8 cellular contexts compared by ENCODE assay signal in the genomic region with DNA sequence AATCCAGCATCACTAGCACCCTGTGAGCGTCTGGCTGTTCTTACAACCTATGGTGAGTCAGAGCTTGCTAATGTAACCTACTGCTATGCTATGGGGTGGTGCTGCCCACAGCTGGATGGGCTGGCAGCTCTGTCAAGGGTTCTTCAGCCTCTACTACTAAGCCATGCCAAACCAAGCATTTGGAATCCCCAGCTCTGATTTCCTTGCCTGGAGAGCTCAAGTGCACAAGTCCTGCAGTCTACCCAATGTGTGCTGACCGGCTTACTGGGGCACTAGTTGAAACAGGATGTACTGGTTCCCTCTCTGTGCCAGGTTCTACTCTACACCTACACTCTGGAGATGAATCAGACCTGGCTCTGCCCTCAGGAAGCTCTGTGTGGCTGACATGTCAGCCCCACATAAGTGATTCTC. TPM values are rescaled to one million over a fixed set of nuclear protein-coding genes. Genes with fewer than 3 reads are reported as not detected.
DNase-seq lines count a peak whose midpoint lies in the region; ATAC-seq and TF ChIP-seq lines count a peak whose summit lies in the region.
"Had no signal": no experiment of that assay in that cellular context is flagged by ENCODE, and none has a peak within 500 bp of the region (broad histone marks: within the 10 kb centered on the region; RNA-seq: fewer than 3 reads in every experiment).

No MANE protein-coding gene starts in this region.

- POLR2A ChIA-PET in HCT116 (lab: Charles Lee): interaction anchor here (1.5 kb wide), 1 partner anchor 175 kb away, joined by 4 read pairs; the partner anchor contains the start of gene DCAF1
- POLR2A ChIA-PET in activated CD4-positive, alpha-beta memory T cell treated with anti-CD3 and anti-CD28 coated beads for 36 hours (lab: Charles Lee): interaction anchor here (1.0 to 2.1 kb wide), 3 partner anchors 11 to 290 kb away, joined by 4 to 8 read pairs (median 6); partner anchors contain the start of genes DCAF1 and MANF

- no peak for ATAC-seq in HCT116
- no peak for ATAC-seq in GM21717 (IDR thresholded peaks at IDR 0.05; ENCODE audit: unreplicated experiment)
- ATAC-seq in GM21786 (IDR thresholded peaks at IDR 0.05; ENCODE audit: unreplicated experiment): no peak

- peak overlapping the region; percentile 33; the same call in 1 of the 2 replicates for H3K4me2 ChIP-seq in HCT116 (ENCODE audit: low read length)

- H3K36me3 Mint-ChIP-seq in activated CD4-positive, alpha-beta memory T cell treated with anti-CD3 and anti-CD28 coated beads for 36 hours: peaks cover 14% of the 10 kb centered on the region

- no peak overlapping the region for H3K4me3 ChIP-seq in HCT116 (replicated peaks in 1 of 2; ENCODE audit: low read depth in 1 of 2, low read length in 2 of 2)
- no peak overlapping the region for H3K4me3 ChIP-seq in esophagus (ENCODE audit: low read depth in 1 of 2, low read length in 2 of 2)
- no peak overlapping the region for H3K4me3 ChIP-seq in skin epidermis

- RAD21 ChIA-PET in HCT116 (lab: Charles Lee; ENCODE audit: low non-redundant PET in 1 of 2, low total read pairs in 2 of 2, uncharacterized antibody in 2 of 2, unreplicated experiment in 2 of 2): no interaction called here

- no peak overlapping the region for H3K4me3 Mint-ChIP-seq in activated CD4-positive, alpha-beta memory T cell treated with anti-CD3 and anti-CD28 coated beads for 36 hours
- H3K4me3 Mint-ChIP-seq: H9 had no signal

- DNase-seq in HCT116 (ENCODE audit: low read depth, low spot score) (no peak), pons (ENCODE audit: low spot score) (no peak)
- DNase-seq in activated CD4-positive, alpha-beta memory T cell treated with anti-CD3 and anti-CD28 coated beads for 36 hours: peak; percentile 64
- DNase-seq: H9 had no signal

- H3K79me2 ChIP-seq in HCT116 (ENCODE audit: insufficient read depth, low read length): peaks cover 7% of the 10 kb centered on the region; the same call in 1 of the 2 replicates

- H3K4me1 ChIP-seq in HCT116 (ENCODE audit: control insufficient read depth in 1 of 2, insufficient read depth in 2 of 2, low read length in 2 of 2) (peaks cover 12 to 32% of the 10 kb centered on the region in 2 experiments), esophagus (ENCODE audit: control insufficient read depth in 2 of 2, insufficient read depth in 2 of 2, low read length in 1 of 2) (peaks cover 3 to 42% of the 10 kb centered on the region in 2 donors)

- no peaks in the 10 kb centered on the region for H3K9me3 Mint-ChIP-seq in activated CD4-positive, alpha-beta memory T cell treated with anti-CD3 and anti-CD28 coated beads for 36 hours
- H3K9me3 Mint-ChIP-seq: H9 had no signal

- no peak overlapping the region for H3K9ac ChIP-seq in HCT116 (ENCODE audit: low read length)

- no peak for TF ChIP-seq POLR2A in HCT116 (IDR thresholded peaks at IDR 0.05; ENCODE audit: borderline replicate concordance, extremely low read depth, insufficient read depth, insufficient read length)

- no peak overlapping the region for H2AFZ ChIP-seq in HCT116 (ENCODE audit: low read depth, low read length, poor library complexity, severe bottlenecking)

- intact Hi-C loops in HCT116 (cut with micrococcal nuclease): no loop called here
- intact Hi-C loops in activated CD4-positive, alpha-beta memory T cell treated with anti-CD3 and anti-CD28 coated beads for 36 hours (cut with micrococcal nuclease): loop anchor here (1.0 to 10.0 kb wide), 3 partner anchors 11 to 300 kb away; partner anchors contain the start of genes ABHD14A, ABHD14B, PARP3 and RRP9

- no peaks in the 10 kb centered on the region for H3K9me2 ChIP-seq in HCT116 (ENCODE audit: insufficient read depth)

- peak overlapping the region; percentile 89 for H3K27ac Mint-ChIP-seq in activated CD4-positive, alpha-beta memory T cell treated with anti-CD3 and anti-CD28 coated beads for 36 hours

- no peaks in the 10 kb centered on the region for H3K27me3 Mint-ChIP-seq in activated CD4-positive, alpha-beta memory T cell treated with anti-CD3 and anti-CD28 coated beads for 36 hours

- H3K9me3 ChIP-seq in HCT116 (ENCODE audit: control insufficient read depth in 1 of 2, insufficient read depth in 1 of 2, low read depth in 1 of 2, low read length in 2 of 2) (no peaks in the 10 kb centered on the region), esophagus (ENCODE audit: control insufficient read depth in 2 of 2, insufficient read depth in 1 of 2, low read depth in 1 of 2, low read length in 1 of 2) (no peaks in the 10 kb centered on the region)

- no peak for TF ChIP-seq CTCF in HCT116 (IDR thresholded peaks at IDR 0.05 in 2 of 3, conservative IDR thresholded peaks at IDR 0.05 in 1 of 3; ENCODE audit: borderline replicate concordance in 1 of 3, insufficient read depth in 1 of 3, low read depth in 2 of 3, low read length in 2 of 3)

- 43 to 51% methylated on average over 2 of the region's 2 CpGs for WGBS in esophagus, 2 donors

- peaks cover 76% of the 10 kb centered on the region for H3K4me1 Mint-ChIP-seq in activated CD4-positive, alpha-beta memory T cell treated with anti-CD3 and anti-CD28 coated beads for 36 hours (ENCODE audit: low read depth)

- CTCF ChIA-PET in HCT116 (lab: Charles Lee): no interaction called here
- CTCF ChIA-PET in activated CD4-positive, alpha-beta memory T cell treated with anti-CD3 and anti-CD28 coated beads for 36 hours (lab: Charles Lee): interaction anchor here (0.6 to 12.9 kb wide), 4 partner anchors 11 to 174 kb away, joined by 3 to 261 read pairs (median 5); partner anchors contain the start of gene DCAF1

- no peak overlapping the region for H3K27ac ChIP-seq in HCT116 (ENCODE audit: low read depth, low read length)
- H3K27ac ChIP-seq in esophagus (ENCODE audit: low read depth in 2 of 2, low read length in 1 of 2): peak overlapping the region; percentile 9 to 88
- H3K27ac ChIP-seq in skin epidermis: peak overlapping the region in 16 of 21 experiments; percentile 2 to 94 (median 53)

- H3K27me3 ChIP-seq in HCT116 (ENCODE audit: insufficient read depth, low read length): no peaks in the 10 kb centered on the region
- no peaks in the 10 kb centered on the region for H3K27me3 ChIP-seq in esophagus (ENCODE audit: control insufficient read depth in 1 of 2, insufficient read depth in 2 of 2, low read length in 2 of 2)

- BruUV-seq in HCT116 (replicated peaks; lab: Mats Ljungman, UMichigan): no TSS peak

- H4K20me1 ChIP-seq in HCT116 (ENCODE audit: insufficient read depth): no peaks in the 10 kb centered on the region

- H3K36me3 ChIP-seq in HCT116 (ENCODE audit: control insufficient read depth in 1 of 2, insufficient read depth in 2 of 2, low read length in 2 of 2) (peaks cover 0 to 7% of the 10 kb centered on the region in 2 experiments; a peak in 1 of 4 replicates), esophagus (ENCODE audit: control insufficient read depth in 2 of 2, insufficient read depth in 2 of 2, low read length in 1 of 2) (peaks cover 0 to 9% of the 10 kb centered on the region in 2 donors)

- no peak for TF ChIP-seq RAD21 in HCT116 (IDR thresholded peaks at IDR 0.05; ENCODE audit: low read depth)

TF ChIP-seq in HCT116, 20 proteins besides CTCF, POLR2A, EP300 and RAD21 (continues in another document):
- TF ChIP-seq EZH2phosphoT487 (IDR thresholded peaks at IDR 0.05; ENCODE audit: borderline replicate concordance) (no peak), POLR2AphosphoS5 (IDR thresholded peaks at IDR 0.05; ENCODE audit: low read depth, low read length) (no peak), SRF (IDR thresholded peaks at IDR 0.05; ENCODE audit: low read depth) (no peak), ELF1 (IDR thresholded peaks at IDR 0.05; ENCODE audit: borderline replicate concordance, low read depth) (no peak), EGR1 (IDR thresholded peaks at IDR 0.05; ENCODE audit: low read depth) (no peak), ZBTB33 (IDR thresholded peaks at IDR 0.05; ENCODE audit: extremely low read depth, insufficient replicate concordance, low read length) (no peak)

RNA-seq across cellular contexts. Expression of gene TEX264, which starts 4.2 kb away (rescaled TPM):
- total RNA-seq in HCT116 (2021; ENCODE audit: unreplicated experiment): 36.0 TPM
- polyA plus RNA-seq in HCT116 (2012): 50.5 and 52.8 TPM in 2 replicates
- 10 to 100 TPM; 44.9 to 45.2 TPM for total RNA-seq in activated CD4-positive, alpha-beta memory T cell treated with anti-CD3 and anti-CD28 coated beads for 36 hours
- 10 to 100 TPM; 46.7 to 59.5 TPM for polyA plus RNA-seq in esophagus

RNA-seq across cellular contexts. Expression of gene GRM2, which starts 31.7 kb away (rescaled TPM):
- 0.32 TPM for total RNA-seq in HCT116 (2021; ENCODE audit: unreplicated experiment)
- polyA plus RNA-seq in HCT116 (2012): 0.04 and 0.10 TPM in 2 replicates
- total RNA-seq in activated CD4-positive, alpha-beta memory T cell treated with anti-CD3 and anti-CD28 coated beads for 36 hours: under 1 TPM; 0.22 to 0.29 TPM
- polyA plus RNA-seq in esophagus: under 1 TPM; 0.10 to 0.14 TPM
